In genomic region chr6:114862809-114863208, GRCh38 we compare ENCODE assay signal across 17 cellular contexts.
"Had no signal": no experiment of that assay in that cellular context is flagged by ENCODE, and none has a peak within 500 bp of the region (broad histone marks: within the 10 kb centered on the region; RNA-seq: fewer than 3 reads in every experiment).

No MANE protein-coding gene starts in this region.

- DNase-seq: activated CD4-positive, alpha-beta memory T cell treated with anti-CD3 and anti-CD28 coated beads for 36 hours; activated effector memory CD4-positive, alpha-beta T cell treated with anti-CD3 and anti-CD28 coated beads, Interleukin-2, amount 50 U/mL, for 16 hours; activated naive CD8-positive, alpha-beta T cell treated with anti-CD3 and anti-CD28 coated beads for 36 hours; activated T-cell treated with anti-CD3 and anti-CD28 coated beads, Interleukin-2, amount 50 U/mL, for 4 hours; anterior cingulate cortex; gastrocnemius medialis; islet precursor cell; natural killer cell; nucleus accumbens; right lobe of liver; spleen; stimulated activated CD4-positive, alpha-beta T cell treated with anti-CD3 and anti-CD28 coated beads, Interleukin-1b, Interleukin-23, amount 100 ng/mL, for 48 hours; tibial artery had no signal

- H3K4me1 ChIP-seq: gastrocnemius medialis, right lobe of liver, spleen, tibial artery had no signal

- H3K9me3 ChIP-seq: gastrocnemius medialis, right lobe of liver had no signal

- H3K36me3 ChIP-seq: cardiac muscle cell, gastrocnemius medialis, right lobe of liver, spleen, tibial artery had no signal

- H3K27me3 ChIP-seq: cardiac muscle cell, gastrocnemius medialis, right lobe of liver, spleen, tibial artery had no signal

- H3K27ac ChIP-seq: cardiac muscle cell, gastrocnemius medialis, right lobe of liver, spleen, tibial artery, VCaP had no signal

- ATAC-seq: activated T-cell treated with anti-CD3 and anti-CD28 coated beads, Interleukin-2, amount 50 U/mL, for 4 hours; gastrocnemius medialis; left lobe of liver; natural killer cell; right lobe of liver; stimulated activated memory B cell treated with anti-CD40 and anti-IgM and Interleukin-4, amounts not matched to agents 10 μg/mL and 1 μg/mL and 100 μg/mL, for 72 hours had no signal

- H3K4me3 ChIP-seq: cardiac muscle cell, gastrocnemius medialis, right lobe of liver, spleen, tibial artery had no signal
